In genomic region chr1:1778827-1779675, GRCh38 we compare ENCODE assay signal across 8 cellular contexts. TPM values are rescaled to one million over a fixed set of nuclear protein-coding genes. Genes with fewer than 3 reads are reported as not detected.
DNase-seq lines count a peak whose midpoint lies in the region; ATAC-seq, FAIRE-seq and TF ChIP-seq lines count a peak whose summit lies in the region.

No MANE protein-coding gene starts in this region.

- POLR2A ChIA-PET in K562 (lab: Yijun Ruan, JAX), result interaction anchor here (1.1 to 2.3 kb wide), 5 partner anchors 8 to 130 kb away, joined by 4 to 12 read pairs (median 5); no protein-coding TSS in a partner anchor

- H4K20me1 ChIP-seq in K562 (replicated peaks; ENCODE audit: control insufficient read depth, insufficient read depth, low read length) (peaks cover 16% of the 10 kb centered on the region; the same call in 1 of the 2 replicates), keratinocyte (ENCODE audit: control insufficient read depth, extremely low read depth, insufficient read depth, low read length) (peaks cover 9% of the 10 kb centered on the region)

- TSS peak; percentile 82 for BruUV-seq in K562 (replicated peaks; lab: Mats Ljungman, UMichigan)

- H3K9me1 ChIP-seq in K562 (ENCODE audit: control insufficient read depth, insufficient read depth, low read length) (no peaks in the 10 kb centered on the region), keratinocyte (ENCODE audit: control insufficient read depth, extremely low read depth, insufficient read depth, low read length) (no peaks in the 10 kb centered on the region)

- ATAC-seq in GM21786 (IDR thresholded peaks at IDR 0.05; ENCODE audit: unreplicated experiment) (peak; percentile 54), K562 (peak; percentile 57)

- H2AFZ ChIP-seq in K562 (ENCODE audit: low read depth, low read length), result peak overlapping the region; percentile 87
- peak overlapping the region; percentile 43 for H2AFZ ChIP-seq in keratinocyte (ENCODE audit: control insufficient read depth, low read length)

- H3K4me2 ChIP-seq in K562 (ENCODE audit: insufficient read depth, low read length) (peak overlapping the region; percentile 92), keratinocyte (ENCODE audit: control insufficient read depth, extremely low read depth, insufficient read depth, low read depth, low read length) (peak overlapping the region; percentile 92)

- no peak for TF ChIP-seq EP300 in K562 (IDR thresholded peaks at IDR 0.05; ENCODE audit: low read length)

- DNase-seq in Kasumi-1 (lab: John Stamatoyannopoulos, UW), result peak; percentile 43 to 58
- DNase-seq in T-helper 2 cell, result peak; percentile 60 to 80 (median 73)
- peak in 3 of 4 experiments; percentile 89 to 91 (median 90) for DNase-seq in K562 (ENCODE audit: extremely low read depth in 1 of 4, low spot score in 3 of 4)
- DNase-seq in keratinocyte (ENCODE audit: low read depth, low spot score), result no peak
- peak; percentile 34 to 50 for DNase-seq in stimulated activated CD4-positive, alpha-beta T cell treated with anti-CD3 and anti-CD28 coated beads, Interleukin-1b, Interleukin-23, amount 100 ng/mL, for 1 hour (ENCODE audit: low read depth in 2 of 2)
- no peak for DNase-seq in HTR-8/SVneo (ENCODE audit: insufficient read length, low spot score)

- intact Hi-C loops in K562 (cut with micrococcal nuclease), result loop anchor here (2.0 kb wide), 1 partner anchor 20 kb away; no protein-coding TSS in a partner anchor

- peak in 1 of 2 experiments; percentile 30; a peak in 2 of 4 replicates for TF ChIP-seq RAD21 in K562 (CRISPR knock-in tag; conservative IDR thresholded peaks at IDR 0.05 in 1 of 2, IDR thresholded peaks at IDR 0.05 in 1 of 2)

- peak; percentile 49 for FAIRE-seq in K562 (lab: Jason Lieb, UNC)
- no peak for FAIRE-seq in keratinocyte (lab: Jason Lieb, UNC)
- FAIRE-seq in HTR-8/SVneo (lab: Jason Lieb, UNC), result no peak

- 12% methylated on average over 48 of the region's 54 CpGs for WGBS in K562 (ENCODE audit: insufficient coverage, low coverage, missing lambda C conversion rate)

- no peaks in the 10 kb centered on the region for H3K9me3 ChIP-seq in K562 (replicated peaks; ENCODE audit: control insufficient read depth, insufficient read depth, low read depth, low read length)
- no peaks in the 10 kb centered on the region for H3K9me3 ChIP-seq in keratinocyte (ENCODE audit: control insufficient read depth, low read depth, low read length)

- TF ChIP-seq POLR2A in K562 (conservative IDR thresholded peaks at IDR 0.05), result peak; percentile 75

- H3K9ac ChIP-seq in K562 (ENCODE audit: insufficient read depth in 1 of 2, low read depth in 2 of 2, low read length in 2 of 2) (peak overlapping the region; percentile 96 to 100), keratinocyte (ENCODE audit: control insufficient read depth, extremely low read depth, insufficient read depth, low read length) (peak overlapping the region; percentile 92)

- peak; percentile 42 to 65 (median 45) for TF ChIP-seq CTCF in K562 (IDR thresholded peaks at IDR 0.05 in 2 of 3, conservative IDR thresholded peaks at IDR 0.05 in 1 of 3; ENCODE audit: insufficient read depth in 2 of 3, low read depth in 1 of 3, low read length in 3 of 3)
- TF ChIP-seq CTCF in keratinocyte (optimal IDR thresholded peaks at IDR 0.05 in 1 of 3, IDR thresholded peaks at IDR 0.05 in 1 of 3, conservative IDR thresholded peaks at IDR 0.05 in 1 of 3; ENCODE audit: extremely low read depth in 1 of 3, insufficient read depth in 2 of 3, low read length in 3 of 3), result peak; percentile 19 to 37 (median 21)

- H3K27me3 ChIP-seq in K562 (ENCODE audit: control insufficient read depth in 2 of 2, insufficient read depth in 2 of 2, low read length in 2 of 2), result no peaks in the 10 kb centered on the region
- H3K27me3 ChIP-seq in keratinocyte (ENCODE audit: control insufficient read depth, extremely low read depth, insufficient read depth, low read length), result no peaks in the 10 kb centered on the region

- H3K36me3 ChIP-seq in K562 (ENCODE audit: control insufficient read depth, insufficient read depth, low read length), result peaks cover 28% of the 10 kb centered on the region
- peaks cover 0 to 7% of the 10 kb centered on the region in 2 experiments for H3K36me3 ChIP-seq in keratinocyte (ENCODE audit: control insufficient read depth in 2 of 2, extremely low read depth in 1 of 2, insufficient read depth in 2 of 2, low read length in 2 of 2)

- H3K4me1 ChIP-seq in K562 (replicated peaks in 1 of 2; ENCODE audit: control insufficient read depth in 2 of 2, insufficient read depth in 2 of 2, low read length in 2 of 2) (peaks cover 68 to 78% of the 10 kb centered on the region in 2 experiments), keratinocyte (ENCODE audit: control insufficient read depth, extremely low read depth, insufficient read depth, low read length) (peaks cover 44% of the 10 kb centered on the region)

- dilution Hi-C loops in keratinocyte (cut with MboI; ENCODE audit: extremely low pct_ligation_motif_present, low sequenced_read_pairs), result no loop called here

- H3K4me3 ChIP-seq in GM08714 (ENCODE audit: low read length), result peak overlapping the region; percentile 93; the same call in 1 of the 2 replicates
- peak overlapping the region; percentile 88 for H3K4me3 ChIP-seq in K562
- peak overlapping the region; percentile 58 to 91 (median 67) for H3K4me3 ChIP-seq in keratinocyte (ENCODE audit: control insufficient read depth in 2 of 3, extremely low read depth in 1 of 3, insufficient read depth in 2 of 3, low read depth in 1 of 3, low read length in 3 of 3)

- H3K79me2 ChIP-seq in K562 (ENCODE audit: control insufficient read depth, insufficient read depth, low read length), result peaks cover 43% of the 10 kb centered on the region
- H3K79me2 ChIP-seq in keratinocyte (ENCODE audit: control insufficient read depth, insufficient read depth, low read length), result peaks cover 39% of the 10 kb centered on the region

- CTCF ChIA-PET in K562 (lab: Yijun Ruan, JAX; ENCODE audit: low intra/inter-chr PET ratio), result no interaction called here

- H3K27ac ChIP-seq in K562 (ENCODE audit: extremely low read depth, low read depth, low read length) (peak overlapping the region; percentile 94), keratinocyte (ENCODE audit: control insufficient read depth, insufficient read depth, low read length) (peak overlapping the region; percentile 58)

- in situ Hi-C loops in K562 (cut with MboI), result no loop called here

RNA-seq across cellular contexts. Expression of gene NADK, which starts 0.8 kb away (rescaled TPM):
- total RNA-seq in K562 (2011; cell fraction: chromatin; rRNA removed; ENCODE audit: low replicate concordance), result 266 and 574 TPM in 2 replicates
- total RNA-seq in K562 (2011; cell fraction: nucleolus; rRNA removed), result 372 and 388 TPM in 2 replicates
- total RNA-seq in K562 (2011; cell fraction: nucleoplasm; rRNA removed), result 193 and 246 TPM in 2 replicates
- 116 and 133 TPM in 2 replicates for total RNA-seq in K562 (2014; rRNA removed)
- 35.7 and 46.1 TPM in 2 replicates for total RNA-seq in K562 (2014; rRNA removed; fragmentation: Illumina TruSeq; extraction: Trizol)
- 63.0 and 66.6 TPM in 2 replicates for total RNA-seq in K562 (2015; rRNA removed; fragmentation: Illumina TruSeq; extraction: Trizol)
- 131 and 135 TPM in 2 replicates for total RNA-seq in K562 (2021)
- polyA plus RNA-seq in K562 (2011; rRNA removed), result 99.6 and 121 TPM in 2 replicates
- polyA plus RNA-seq in K562 (2011; cell fraction: cytosol; rRNA removed), result 62.8 and 91.9 TPM in 2 replicates
- 448 and 488 TPM in 2 replicates for polyA plus RNA-seq in K562 (2011; cell fraction: nucleus; rRNA removed)
- 76.9 and 85.6 TPM in 2 replicates for polyA plus RNA-seq in K562 (2012)
- polyA plus RNA-seq in K562 (2014; fragmentation: Illumina TruSeq; extraction: Trizol), result 75.1 and 81.2 TPM in 2 replicates
- polyA plus RNA-seq in K562 (2014; fragmentation: Nextera tagmentation; extraction: Ambion mirVana), result 1 to 10 TPM; 1.5 to 2.1 TPM
- polyA plus RNA-seq in K562 (2014; rRNA removed), result 131 and 149 TPM in 2 replicates
- polyA minus RNA-seq in K562 (2011; rRNA and poly(A)+ RNA removed), result 23.4 and 41.8 TPM in 2 replicates
- 54.8 and 55.2 TPM in 2 replicates for polyA minus RNA-seq in K562 (2011; cell fraction: cytosol; rRNA and poly(A)+ RNA removed)
- 94.5 and 123 TPM in 2 replicates for polyA minus RNA-seq in K562 (2011; cell fraction: nucleus; rRNA and poly(A)+ RNA removed)
- 54.0 to 59.9 TPM (median 54.8 TPM) in 3 replicates for polyA plus RNA-seq in keratinocyte
- polyA plus RNA-seq in keratinocyte (2011; ENCODE audit: low read depth), result 21.4 TPM
- 38.1 and 58.8 TPM in 2 replicates for polyA plus RNA-seq in keratinocyte (2011; cell fraction: cytosol; rRNA removed)
- 133 TPM in 2 replicates for polyA plus RNA-seq in keratinocyte (2011; cell fraction: nucleus; rRNA removed)
- polyA plus RNA-seq in keratinocyte (2012; ENCODE audit: low replicate concordance), result 39.1 and 47.9 TPM in 2 replicates
- 32.0 to 38.3 TPM (median 37.9 TPM) in 3 replicates for polyA minus RNA-seq in keratinocyte
- polyA minus RNA-seq in keratinocyte (2011; cell fraction: cytosol; rRNA and poly(A)+ RNA removed), result 58.7 TPM
- polyA minus RNA-seq in keratinocyte (2011; cell fraction: nucleus; rRNA and poly(A)+ RNA removed), result 53.4 and 55.8 TPM in 2 replicates

RNA-seq across cellular contexts. Expression of gene CDK11A, which starts 54.9 kb away (rescaled TPM):
- total RNA-seq in K562 (2011; cell fraction: chromatin; rRNA removed; ENCODE audit: low replicate concordance), result 123 and 215 TPM in 2 replicates
- total RNA-seq in K562 (2011; cell fraction: nucleolus; rRNA removed), result 128 and 164 TPM in 2 replicates
- total RNA-seq in K562 (2011; cell fraction: nucleoplasm; rRNA removed), result 71.6 and 88.8 TPM in 2 replicates
- total RNA-seq in K562 (2014; rRNA removed), result 44.4 and 48.8 TPM in 2 replicates
- 15.2 and 18.4 TPM in 2 replicates for total RNA-seq in K562 (2014; rRNA removed; fragmentation: Illumina TruSeq; extraction: Trizol)
- total RNA-seq in K562 (2015; rRNA removed; fragmentation: Illumina TruSeq; extraction: Trizol), result 33.6 and 43.9 TPM in 2 replicates
- total RNA-seq in K562 (2021), result 58.5 and 71.0 TPM in 2 replicates
- polyA plus RNA-seq in K562 (2011; rRNA removed), result 13.0 and 17.4 TPM in 2 replicates
- polyA plus RNA-seq in K562 (2011; cell fraction: cytosol; rRNA removed), result 10.4 and 24.1 TPM in 2 replicates
- polyA plus RNA-seq in K562 (2011; cell fraction: nucleus; rRNA removed), result 167 and 314 TPM in 2 replicates
- polyA plus RNA-seq in K562 (2012), result 54.0 and 63.7 TPM in 2 replicates
- 49.8 and 53.1 TPM in 2 replicates for polyA plus RNA-seq in K562 (2014; fragmentation: Illumina TruSeq; extraction: Trizol)
- 1 to 10 TPM; 4.5 to 8.4 TPM for polyA plus RNA-seq in K562 (2014; fragmentation: Nextera tagmentation; extraction: Ambion mirVana)
- 49.5 and 67.0 TPM in 2 replicates for polyA plus RNA-seq in K562 (2014; rRNA removed)
- 8.1 and 9.7 TPM in 2 replicates for polyA minus RNA-seq in K562 (2011; rRNA and poly(A)+ RNA removed)
- polyA minus RNA-seq in K562 (2011; cell fraction: cytosol; rRNA and poly(A)+ RNA removed), result 143 and 147 TPM in 2 replicates
- 39.7 and 41.0 TPM in 2 replicates for polyA minus RNA-seq in K562 (2011; cell fraction: nucleus; rRNA and poly(A)+ RNA removed)
- polyA plus RNA-seq in keratinocyte, result 3.5 to 5.3 TPM (median 3.9 TPM) in 3 replicates
- polyA plus RNA-seq in keratinocyte (2011; ENCODE audit: low read depth), result 56.8 TPM
- polyA plus RNA-seq in keratinocyte (2011; cell fraction: cytosol; rRNA removed), result 2.1 and 5.2 TPM in 2 replicates
- polyA plus RNA-seq in keratinocyte (2011; cell fraction: nucleus; rRNA removed), result 36.3 and 50.5 TPM in 2 replicates
- 13.0 and 29.7 TPM in 2 replicates for polyA plus RNA-seq in keratinocyte (2012; ENCODE audit: low replicate concordance)
- polyA minus RNA-seq in keratinocyte, result 4.1 to 12.6 TPM (median 4.7 TPM) in 3 replicates
- polyA minus RNA-seq in keratinocyte (2011; cell fraction: cytosol; rRNA and poly(A)+ RNA removed), result 229 TPM
- 11.9 and 14.7 TPM in 2 replicates for polyA minus RNA-seq in keratinocyte (2011; cell fraction: nucleus; rRNA and poly(A)+ RNA removed)

Comparison
In these comparisons a context has a peak if more than half of its experiments do, and no peak if none do; other contexts are left out.
1. DNase-seq: peak in Kasumi-1 (2 of 2), T-helper 2 cell (5 of 5), K562 (3 of 4) and stimulated activated CD4-positive, alpha-beta T cell treated with anti-CD3 and anti-CD28 coated beads, Interleukin-1b, Interleukin-23, amount 100 ng/mL, for 1 hour (2 of 2); none in keratinocyte (single experiment) and HTR-8/SVneo (single experiment).
2. Peak in every context shown above with its lines, with median percentiles within 50 percentile points of each other: H3K4me3 ChIP-seq.